Comparison of ENCODE assay signal across 8 cellular contexts in genomic region chr6:32190054-32190945, GRCh38. TPM values are rescaled to one million over a fixed set of nuclear protein-coding genes. Genes with fewer than 3 reads are reported as not detected.
DNase-seq lines count a peak whose midpoint lies in the region; ATAC-seq and TF ChIP-seq lines count a peak whose summit lies in the region.

Gene PBX2 (minus strand): TSS chr6:32190202. CDS start chr6:32189915, 287 bp downstream.

- peak; percentile 69 for DNase-seq in NCI-H345 (lab: John Stamatoyannopoulos, UW)
- DNase-seq in activated CD4-positive, CD25-positive, alpha-beta regulatory T cell (lab: John Stamatoyannopoulos, UW) = peak; percentile 56 to 69 (median 62)
- peak in 59 of 61 donors; percentile 28 to 96 (median 83) for DNase-seq in caudate nucleus (lab: John Stamatoyannopoulos, UW)
- peak; percentile 77 for DNase-seq in inferior parietal cortex (ENCODE audit: extremely low spot score)
- peak; percentile 96 for DNase-seq in spleen
- no peak for DNase-seq in cortex of kidney (lab: John Stamatoyannopoulos, UW)

- WGBS in spleen, 5 donors = 2 to 8% (median 7%) methylated on average over 21 to 25 of the region's 25 CpGs

- no peaks in the 10 kb centered on the region for H3K27me3 ChIP-seq in spleen (replicated peaks in 1 of 7)

- no peaks in the 10 kb centered on the region for H3K9me3 ChIP-seq in spleen

- H3K4me3 ChIP-seq in spleen = peak within 1 kb of the TSS; percentile 61 to 89 (median 73)

- TF ChIP-seq CTCF in spleen (IDR thresholded peaks at IDR 0.05 in 8 of 11, conservative IDR thresholded peaks at IDR 0.05 in 3 of 11) = peak in 1 of 11 experiments; percentile 13

- peaks cover 62 to 94% (median 84%) of the 10 kb centered on the region in 6 donors for H3K4me1 ChIP-seq in spleen

- peaks cover 0 to 37% (median 21%) of the 10 kb centered on the region in 6 donors for H3K36me3 ChIP-seq in spleen

- peak within 1 kb of the TSS; percentile 99 for H3K27ac ChIP-seq in caudate nucleus (ENCODE audit: low read depth, low read length)
- H3K27ac ChIP-seq in spleen = peak within 1 kb of the TSS; percentile 91 to 100 (median 98)

- peak in 1 of 3 donors; percentile 58 for TF ChIP-seq POLR2A in spleen (IDR thresholded peaks at IDR 0.05)

- ATAC-seq in GM18498 (IDR thresholded peaks at IDR 0.05; ENCODE audit: unreplicated experiment) (peak; percentile 67), HG03066 (IDR thresholded peaks at IDR 0.05; ENCODE audit: low read depth, unreplicated experiment) (peak; percentile 51)

- intact Hi-C loops in spleen (cut with DNase I; ENCODE audit: low total_unique reads) = loop anchor here (10.0 kb wide), 1 partner anchor 65 kb away; the partner anchor contains the start of gene ATF6B

RNA-seq across cellular contexts. Expression of gene PBX2, which starts in this region (rescaled TPM):
- 100 to 1,000 TPM in 4 of 7 donors, 10 to 100 TPM in 3; 77.6 to 160 (median 130) TPM for total RNA-seq in spleen
- 10 to 100 TPM; 29.6 to 85.2 (median 41.2) TPM for polyA plus RNA-seq in spleen
